Comparison of ENCODE assay signal across 12 cellular contexts in the genomic region with DNA sequence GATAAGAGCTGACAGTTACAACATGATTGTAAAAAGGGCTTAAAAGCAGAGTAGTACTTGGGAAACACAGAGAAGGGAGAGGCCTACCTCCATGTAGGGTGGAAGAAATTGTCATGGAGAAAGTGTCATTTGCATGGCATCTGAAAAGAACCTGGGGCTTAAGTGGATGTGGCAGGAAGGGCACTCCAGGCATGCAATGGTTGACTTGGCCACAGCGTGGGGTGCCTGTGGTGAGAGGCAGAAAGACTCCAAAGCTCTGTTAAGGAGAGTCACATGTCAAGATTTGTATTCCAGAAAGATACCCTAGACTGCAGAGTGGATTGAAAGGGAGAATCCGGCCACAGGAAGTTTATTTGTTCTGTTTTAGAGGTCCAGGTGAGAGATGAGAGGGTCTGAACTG. TPM values are rescaled to one million over a fixed set of nuclear protein-coding genes. Genes with fewer than 3 reads are reported as not detected.
A peak's percentile ranks its signal among the peaks of the same experiment; 100 is the strongest.
DNase-seq lines count a peak whose midpoint lies in the region; ATAC-seq, FAIRE-seq and TF ChIP-seq lines count a peak whose summit lies in the region.
"Had no signal": no experiment of that assay in that cellular context is flagged by ENCODE, and none has a peak within 500 bp of the region (broad histone marks: within the 10 kb centered on the region; RNA-seq: fewer than 3 reads in every experiment).

No MANE protein-coding gene starts in this region.

- H3K9me3 ChIP-seq in IMR-90 (ENCODE audit: control insufficient read depth, insufficient read depth, low read length) (no peaks in the 10 kb centered on the region), K562 (replicated peaks; ENCODE audit: control insufficient read depth, insufficient read depth, low read depth, low read length) (no peaks in the 10 kb centered on the region)

- TF ChIP-seq RAD21 in IMR-90 (IDR thresholded peaks at IDR 0.05; ENCODE audit: low read length) (no peak), K562 (CRISPR knock-in tag; conservative IDR thresholded peaks at IDR 0.05 in 1 of 2, IDR thresholded peaks at IDR 0.05 in 1 of 2) (no peak)

- FAIRE-seq in K562 (lab: Jason Lieb, UNC) = no peak
- FAIRE-seq: keratinocyte had no signal

- H3K27me3 ChIP-seq in IMR-90 (ENCODE audit: control insufficient read depth, insufficient read depth, low read length) (no peaks in the 10 kb centered on the region), K562 (ENCODE audit: control insufficient read depth in 2 of 2, insufficient read depth in 2 of 2, low read length in 2 of 2) (no peaks in the 10 kb centered on the region)

- no peak overlapping the region for H2AK9ac ChIP-seq in IMR-90 (replicated peaks; ENCODE audit: low read depth, low read length, poor library complexity)

- H3K4me3 ChIP-seq in IMR-90 (ENCODE audit: insufficient read depth, low read depth, low read length) = no peak overlapping the region
- no peak overlapping the region for H3K4me3 ChIP-seq in K562

- BruUV-seq in IMR-90 (replicated peaks; lab: Mats Ljungman, UMichigan) = no TSS peak
- no TSS peak for BruUV-seq in K562 (replicated peaks; lab: Mats Ljungman, UMichigan)

- ATAC-seq in IMR-90 (ENCODE audit: low read depth) = no peak
- no peak for ATAC-seq in K562
- ATAC-seq: activated T-cell treated with anti-CD3 and anti-CD28 coated beads, Interleukin-2, amount 50 U/mL, for 4 hours; stimulated activated effector memory CD8-positive, alpha-beta T cell treated with anti-CD3 and anti-CD28 coated beads, Interleukin-12 subunit alpha, Interleukin-12 subunit beta, amount 100 ng/mL, for 72 hours had no signal

- peaks cover 82% of the 10 kb centered on the region for H3K79me2 ChIP-seq in K562 (ENCODE audit: control insufficient read depth, insufficient read depth, low read length)

- H3K4me1 ChIP-seq in IMR-90 (ENCODE audit: control insufficient read depth, insufficient read depth, low read length) = peaks cover 4% of the 10 kb centered on the region
- peaks cover 16 to 28% of the 10 kb centered on the region in 2 experiments; a peak in 4 of 5 replicates for H3K4me1 ChIP-seq in K562 (replicated peaks in 1 of 2; ENCODE audit: control insufficient read depth in 2 of 2, insufficient read depth in 2 of 2, low read length in 2 of 2)

- no peak overlapping the region for H3K14ac ChIP-seq in IMR-90 (replicated peaks; ENCODE audit: low read depth, low read length)

- no peak for TF ChIP-seq EP300 in K562 (IDR thresholded peaks at IDR 0.05; ENCODE audit: low read length)

- H3K36me3 ChIP-seq in IMR-90 (ENCODE audit: control insufficient read depth, insufficient read depth, low read length) (no peaks in the 10 kb centered on the region), K562 (ENCODE audit: control insufficient read depth, insufficient read depth, low read length) (peaks cover 39% of the 10 kb centered on the region)

- H3K18ac ChIP-seq in IMR-90 (ENCODE audit: low read depth, low read length) = no peak overlapping the region

- H4K20me1 ChIP-seq in IMR-90 (ENCODE audit: insufficient read depth, low read length) (no peaks in the 10 kb centered on the region), K562 (replicated peaks; ENCODE audit: control insufficient read depth, insufficient read depth, low read length) (no peaks in the 10 kb centered on the region)

- no peak overlapping the region for H4K91ac ChIP-seq in IMR-90 (ENCODE audit: insufficient read depth, low read depth, low read length)

- H4K5ac ChIP-seq in IMR-90 (ENCODE audit: low read depth, low read length) = peak overlapping the region; percentile 39; the same call in 1 of the 2 replicates

- H2BK5ac ChIP-seq in IMR-90 (ENCODE audit: low read depth, low read length, poor library complexity, severe bottlenecking) = no peak overlapping the region

- no peak overlapping the region for H3K9ac ChIP-seq in IMR-90 (ENCODE audit: low read depth, low read length)
- peak overlapping the region in 1 of 2 experiments; percentile 56; a peak in 1 of 4 replicates for H3K9ac ChIP-seq in K562 (ENCODE audit: insufficient read depth in 1 of 2, low read depth in 2 of 2, low read length in 2 of 2)

- POLR2A ChIA-PET in IMR-90 (lab: Charles Lee; ENCODE audit: unreplicated experiment) (no interaction called here), K562 (lab: Yijun Ruan, JAX) (interaction anchor here (0.9 to 1.3 kb wide), 2 partner anchors 11 to 35 kb away, joined by 3 to 4 read pairs; no protein-coding TSS in a partner anchor)

- H3K4ac ChIP-seq in IMR-90 (ENCODE audit: low read depth, low read length) = no peak overlapping the region

- H2BK120ac ChIP-seq in IMR-90 (ENCODE audit: low read depth, low read length) = no peak overlapping the region

- peaks cover 9 to 10% of the 10 kb centered on the region in 2 experiments for H3K79me1 ChIP-seq in IMR-90 (ENCODE audit: low read depth in 1 of 2, low read length in 2 of 2)

- in situ Hi-C loops in IMR-90 (cut with MboI; ENCODE audit: low sequenced_read_pairs) (no loop called here), K562 (cut with MboI) (no loop called here)

- H2AFZ ChIP-seq in IMR-90 (replicated peaks; ENCODE audit: low read length, poor library complexity) = no peak overlapping the region
- no peak overlapping the region for H2AFZ ChIP-seq in K562 (ENCODE audit: low read depth, low read length)

- TF ChIP-seq POLR2A in IMR-90 (IDR thresholded peaks at IDR 0.05; ENCODE audit: low read depth, low read length) (no peak), K562 (conservative IDR thresholded peaks at IDR 0.05) (no peak)

- no peak overlapping the region for H3K23ac ChIP-seq in IMR-90 (ENCODE audit: low read depth, low read length)

- dilution Hi-C loops in IMR-90 (cut with HindIII; ENCODE audit: low sequenced_read_pairs, unreplicated experiment) = no loop called here

- H3K56ac ChIP-seq in IMR-90 (ENCODE audit: extremely low read depth, insufficient read depth, low read length) = no peak overlapping the region

- 0 out of 4 replicates have a peak overlapping the region, but pooled peaks of 1 of the 2 experiments have one; percentile 37 for H4K8ac ChIP-seq in IMR-90 (ENCODE audit: low read depth in 2 of 2, low read length in 2 of 2)

- H3K4me2 ChIP-seq in IMR-90 (ENCODE audit: low read depth, low read length) (peak overlapping the region; percentile 67; the same call in 1 of the 2 replicates), K562 (ENCODE audit: insufficient read depth, low read length) (peak overlapping the region; percentile 36; the same call in 1 of the 2 replicates)

- 0 out of 2 replicates have a peak, but pooled peaks cover 2% of the 10 kb centered on the region for H3K9me1 ChIP-seq in IMR-90 (ENCODE audit: insufficient read depth, low read length)
- no peaks in the 10 kb centered on the region for H3K9me1 ChIP-seq in K562 (ENCODE audit: control insufficient read depth, insufficient read depth, low read length)

- 40% methylated on average over 1 of the region's 2 CpGs; no CpG with 5 or more reads in 1 of the 2 experiments for WGBS in IMR-90 (ENCODE audit: extremely low coverage in 2 of 2, insufficient read length in 1 of 2), 2 experiments
- WGBS in K562 (ENCODE audit: insufficient coverage, low coverage, missing lambda C conversion rate) = 73% methylated on average over 2 of the region's 2 CpGs

- H3K27ac ChIP-seq in IMR-90 (ENCODE audit: insufficient read depth, low read length) (no peak overlapping the region), K562 (ENCODE audit: extremely low read depth, low read depth, low read length) (no peak overlapping the region)
- H3K27ac ChIP-seq: VCaP had no signal

- no peak overlapping the region for H2AK5ac ChIP-seq in IMR-90 (ENCODE audit: low read depth, low read length)

- H2BK15ac ChIP-seq in IMR-90 (ENCODE audit: low read depth, low read length) = no peak overlapping the region

- H2BK20ac ChIP-seq in IMR-90 (ENCODE audit: low read depth, low read length) = no peak overlapping the region

- peak; percentile 48 for DNase-seq in DMS79 treated with DMSO at 0.1 percent for 48 hours (lab: John Stamatoyannopoulos, UW)
- DNase-seq in IMR-90 = no peak
- no peak for DNase-seq in K562 (ENCODE audit: extremely low read depth in 1 of 4, low spot score in 3 of 4)
- DNase-seq in iris pigment epithelial cell (ENCODE audit: low read depth) = peak; percentile 41
- no peak for DNase-seq in NCI-H226
- no peak for DNase-seq in HuH-7 (ENCODE audit: low spot score)
- DNase-seq in amniotic stem cell (lab: John Stamatoyannopoulos, UW) = no peak
- DNase-seq in stimulated activated CD4-positive, alpha-beta T cell treated with anti-CD3 and anti-CD28 coated beads, Interleukin-2, amount 100 ng/mL, for 48 hours = no peak
- DNase-seq: activated T-cell treated with anti-CD3 and anti-CD28 coated beads, Interleukin-2, amount 50 U/mL, for 4 hours had no signal

- TF ChIP-seq CTCF in IMR-90 (conservative IDR thresholded peaks at IDR 0.05; ENCODE audit: low read depth, low read length) (no peak), K562 (IDR thresholded peaks at IDR 0.05 in 2 of 3, conservative IDR thresholded peaks at IDR 0.05 in 1 of 3; ENCODE audit: insufficient read depth in 2 of 3, low read depth in 1 of 3, low read length in 3 of 3) (no peak)

- CTCF ChIA-PET in IMR-90 (lab: Yijun Ruan, JAX) = interaction anchor here (0.6 kb wide), 2 partner anchors 53 to 992 kb away, joined by 3 read pairs; no protein-coding TSS in a partner anchor
- CTCF ChIA-PET in K562 (lab: Yijun Ruan, JAX; ENCODE audit: low intra/inter-chr PET ratio) = no interaction called here

- intact Hi-C loops in IMR-90 (cut with micrococcal nuclease) = no loop called here
- intact Hi-C loops in K562 (cut with micrococcal nuclease) = loop anchor here (10.0 kb wide), 1 partner anchor 128 kb away; no protein-coding TSS in a partner anchor

RNA-seq across cellular contexts. Expression of a gene that starts 2.4 kb away (rescaled TPM):
- total RNA-seq in IMR-90 (2012; rRNA removed) = 10.6 and 15.6 TPM in 2 replicates
- 11.5 and 11.6 TPM in 2 replicates for polyA plus RNA-seq in IMR-90 (2012; rRNA removed)
- polyA plus RNA-seq in IMR-90 (2012; cell fraction: cytosol; rRNA removed) = 6.1 and 11.4 TPM in 2 replicates
- polyA plus RNA-seq in IMR-90 (2012; cell fraction: nucleus; rRNA removed; ENCODE audit: low replicate concordance) = 2.4 and 4.9 TPM in 2 replicates
- total RNA-seq in K562 (2011; cell fraction: chromatin; rRNA removed; ENCODE audit: low replicate concordance) = 8.8 and 27.0 TPM in 2 replicates
- 3.8 and 4.7 TPM in 2 replicates for total RNA-seq in K562 (2011; cell fraction: nucleolus; rRNA removed)
- total RNA-seq in K562 (2011; cell fraction: nucleoplasm; rRNA removed) = 7.6 and 19.2 TPM in 2 replicates
- total RNA-seq in K562 (2014; rRNA removed) = 37.2 and 39.6 TPM in 2 replicates
- total RNA-seq in K562 (2014; rRNA removed; fragmentation: Illumina TruSeq; extraction: Trizol) = 59.0 and 63.8 TPM in 2 replicates
- total RNA-seq in K562 (2015; rRNA removed; fragmentation: Illumina TruSeq; extraction: Trizol) = 37.2 and 44.5 TPM in 2 replicates
- total RNA-seq in K562 (2021) = 39.0 and 47.4 TPM in 2 replicates
- polyA plus RNA-seq in K562 (2011; rRNA removed) = 33.6 and 54.9 TPM in 2 replicates
- 57.9 and 76.8 TPM in 2 replicates for polyA plus RNA-seq in K562 (2011; cell fraction: cytosol; rRNA removed)
- 10.7 and 12.5 TPM in 2 replicates for polyA plus RNA-seq in K562 (2011; cell fraction: nucleus; rRNA removed)
- 6.6 and 31.1 TPM in 2 replicates for polyA plus RNA-seq in K562 (2012)
- polyA plus RNA-seq in K562 (2014; fragmentation: Illumina TruSeq; extraction: Trizol) = 69.1 and 78.9 TPM in 2 replicates
- polyA plus RNA-seq in K562 (2014; fragmentation: Nextera tagmentation; extraction: Ambion mirVana) = 100 to 1,000 TPM in 1 of 2 experiments, 10 to 100 TPM in 1; 95.1 to 111 TPM
- polyA plus RNA-seq in K562 (2014; rRNA removed) = 58.0 and 84.6 TPM in 2 replicates
- polyA minus RNA-seq in K562 (2011; rRNA and poly(A)+ RNA removed) = 30.9 and 34.2 TPM in 2 replicates
- 17.3 and 21.6 TPM in 2 replicates for polyA minus RNA-seq in K562 (2011; cell fraction: cytosol; rRNA and poly(A)+ RNA removed)
- polyA minus RNA-seq in K562 (2011; cell fraction: nucleus; rRNA and poly(A)+ RNA removed) = 5.5 and 9.3 TPM in 2 replicates

RNA-seq across cellular contexts. Expression of a gene that starts 2.5 kb away (rescaled TPM):
- 3.2 and 5.0 TPM in 2 replicates for total RNA-seq in IMR-90 (2012; rRNA removed)
- 2.5 and 3.0 TPM in 2 replicates for polyA plus RNA-seq in IMR-90 (2012; rRNA removed)
- 1.1 and 2.1 TPM in 2 replicates for polyA plus RNA-seq in IMR-90 (2012; cell fraction: cytosol; rRNA removed)
- polyA plus RNA-seq in IMR-90 (2012; cell fraction: nucleus; rRNA removed; ENCODE audit: low replicate concordance) = 1.8 and 2.4 TPM in 2 replicates
- 11.3 and 19.1 TPM in 2 replicates for total RNA-seq in K562 (2011; cell fraction: chromatin; rRNA removed; ENCODE audit: low replicate concordance)
- total RNA-seq in K562 (2011; cell fraction: nucleolus; rRNA removed) = 13.7 and 15.3 TPM in 2 replicates
- total RNA-seq in K562 (2011; cell fraction: nucleoplasm; rRNA removed) = 17.3 and 30.1 TPM in 2 replicates
- 7.6 and 8.2 TPM in 2 replicates for total RNA-seq in K562 (2014; rRNA removed)
- total RNA-seq in K562 (2014; rRNA removed; fragmentation: Illumina TruSeq; extraction: Trizol) = 10.2 and 10.5 TPM in 2 replicates
- 9.2 and 10.7 TPM in 2 replicates for total RNA-seq in K562 (2015; rRNA removed; fragmentation: Illumina TruSeq; extraction: Trizol)
- total RNA-seq in K562 (2021) = 10.3 and 10.6 TPM in 2 replicates
- polyA plus RNA-seq in K562 (2011; rRNA removed) = 13.1 and 13.2 TPM in 2 replicates
- polyA plus RNA-seq in K562 (2011; cell fraction: cytosol; rRNA removed) = 9.3 and 11.1 TPM in 2 replicates
- polyA plus RNA-seq in K562 (2011; cell fraction: nucleus; rRNA removed) = 17.6 and 17.7 TPM in 2 replicates
- 6.9 and 7.2 TPM in 2 replicates for polyA plus RNA-seq in K562 (2012)
- 9.0 and 10.3 TPM in 2 replicates for polyA plus RNA-seq in K562 (2014; fragmentation: Illumina TruSeq; extraction: Trizol)
- polyA plus RNA-seq in K562 (2014; fragmentation: Nextera tagmentation; extraction: Ambion mirVana) = 1 to 10 TPM; 2.4 to 3.2 TPM
- polyA plus RNA-seq in K562 (2014; rRNA removed) = 10.4 and 12.4 TPM in 2 replicates
- polyA minus RNA-seq in K562 (2011; rRNA and poly(A)+ RNA removed) = 13.5 and 15.1 TPM in 2 replicates
- 7.3 and 10.0 TPM in 2 replicates for polyA minus RNA-seq in K562 (2011; cell fraction: cytosol; rRNA and poly(A)+ RNA removed)
- 28.5 and 39.2 TPM in 2 replicates for polyA minus RNA-seq in K562 (2011; cell fraction: nucleus; rRNA and poly(A)+ RNA removed)

RNA-seq across cellular contexts. Expression of a gene that starts 52.3 kb away (rescaled TPM):
- total RNA-seq in IMR-90 (2012; rRNA removed) (21.1 and 35.6 TPM in 2 replicates), K562 (2014; rRNA removed) (11.7 TPM in 2 replicates), K562 (2014; rRNA removed; fragmentation: Illumina TruSeq; extraction: Trizol) (23.3 and 30.3 TPM in 2 replicates), K562 (2015; rRNA removed; fragmentation: Illumina TruSeq; extraction: Trizol) (17.5 and 20.7 TPM in 2 replicates), K562 (2021) (21.1 and 21.9 TPM in 2 replicates)
- polyA plus RNA-seq in IMR-90 (2012; rRNA removed) (7.7 and 10.2 TPM in 2 replicates), K562 (2011; rRNA removed) (35.1 and 42.3 TPM in 2 replicates), K562 (2014; fragmentation: Illumina TruSeq; extraction: Trizol) (21.2 and 25.0 TPM in 2 replicates), K562 (2014; fragmentation: Nextera tagmentation; extraction: Ambion mirVana) (10 to 100 TPM in 1 of 2 experiments, 1 to 10 TPM in 1; 9.5 to 19.2 TPM), K562 (2014; rRNA removed) (16.5 and 17.6 TPM in 2 replicates)
- 0.74 and 1.7 TPM in 2 replicates for polyA plus RNA-seq in IMR-90 (2012; cell fraction: cytosol; rRNA removed)
- 1.5 and 7.4 TPM in 2 replicates for polyA plus RNA-seq in IMR-90 (2012; cell fraction: nucleus; rRNA removed; ENCODE audit: low replicate concordance)
- 8.0 and 49.3 TPM in 2 replicates for total RNA-seq in K562 (2011; cell fraction: chromatin; rRNA removed; ENCODE audit: low replicate concordance)
- 4.8 and 6.4 TPM in 2 replicates for total RNA-seq in K562 (2011; cell fraction: nucleolus; rRNA removed)
- total RNA-seq in K562 (2011; cell fraction: nucleoplasm; rRNA removed) = 15.0 and 31.4 TPM in 2 replicates
- polyA plus RNA-seq in K562 (2011; cell fraction: cytosol; rRNA removed) = 4.8 and 14.0 TPM in 2 replicates
- 8.2 and 12.3 TPM in 2 replicates for polyA plus RNA-seq in K562 (2011; cell fraction: nucleus; rRNA removed)
- 15.0 and 18.3 TPM in 2 replicates for polyA plus RNA-seq in K562 (2012)
- 61.9 and 70.0 TPM in 2 replicates for polyA minus RNA-seq in K562 (2011; rRNA and poly(A)+ RNA removed)
- 16.2 and 17.2 TPM in 2 replicates for polyA minus RNA-seq in K562 (2011; cell fraction: cytosol; rRNA and poly(A)+ RNA removed)
- polyA minus RNA-seq in K562 (2011; cell fraction: nucleus; rRNA and poly(A)+ RNA removed) = 10.4 and 21.7 TPM in 2 replicates

Comparison
In these comparisons a context has a peak if more than half of its experiments do, and no peak if none do; other contexts are left out.
1. DNase-seq: peak in DMS79 treated with DMSO at 0.1 percent for 48 hours (single experiment) and iris pigment epithelial cell (single experiment); none in IMR-90 (single experiment), K562 (0 of 4), NCI-H226 (single experiment), HuH-7 (single experiment), amniotic stem cell (single experiment) and stimulated activated CD4-positive, alpha-beta T cell treated with anti-CD3 and anti-CD28 coated beads, Interleukin-2, amount 100 ng/mL, for 48 hours (0 of 2).